ENCODE assay signal across 17 cellular contexts in the genomic region with DNA sequence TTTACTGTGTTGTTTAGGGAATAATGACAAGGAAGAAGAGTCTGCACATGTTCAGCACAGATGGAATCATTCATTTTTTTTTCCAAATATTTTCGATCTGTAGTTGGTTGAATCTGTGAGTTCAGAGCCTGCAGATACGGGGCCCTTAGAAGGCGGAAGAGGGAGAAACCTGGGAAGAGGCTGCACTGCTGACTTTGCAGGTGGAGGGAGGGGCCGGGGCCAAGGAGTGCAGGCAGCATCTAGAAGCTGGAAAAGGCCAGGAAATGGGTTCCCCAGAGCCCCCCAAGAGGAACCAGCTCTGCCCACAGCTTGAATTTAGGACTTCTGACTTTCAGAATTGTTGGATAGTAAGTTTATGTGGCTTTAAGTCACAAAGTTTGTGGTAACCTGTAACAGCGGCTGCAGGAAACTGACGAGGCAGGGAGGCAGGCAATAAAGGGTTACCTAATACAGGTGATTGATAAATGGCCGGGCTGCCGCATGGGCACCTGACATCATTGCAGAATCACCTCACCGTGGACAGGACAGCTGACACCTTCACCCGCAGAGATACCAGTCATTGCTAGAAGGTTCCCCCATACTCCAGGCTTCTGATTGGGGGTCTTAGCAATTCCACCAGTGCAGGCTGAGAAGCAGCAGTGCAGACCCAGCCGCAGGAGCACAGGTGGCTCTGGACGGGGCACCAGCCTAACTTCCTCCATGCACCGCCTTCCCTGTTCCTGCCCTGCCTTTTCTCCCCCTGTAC.
A peak's percentile ranks its signal among the peaks of the same experiment; 100 is the strongest.
DNase-seq lines count a peak whose midpoint lies in the region; FAIRE-seq and TF ChIP-seq lines count a peak whose summit lies in the region.
"Had no signal": no experiment of that assay in that cellular context is flagged by ENCODE, and none has a peak within 500 bp of the region (broad histone marks: within the 10 kb centered on the region; RNA-seq: fewer than 3 reads in every experiment).

No MANE protein-coding gene starts in this region.

- H3K4me2 ChIP-seq in H9 (ENCODE audit: insufficient read depth, insufficient read length, low read length), result no peak overlapping the region
- H3K4me2 ChIP-seq: A549, GM23338 had no signal

- intact Hi-C loops in kidney (cut with DNase I), result no loop called here
- intact Hi-C loops in spleen (cut with DNase I; ENCODE audit: low total_unique reads), result no loop called here

- H3K23me2 ChIP-seq in H9 (ENCODE audit: insufficient read length, low read depth, low read length, poor library complexity, severe bottlenecking), result no peaks in the 10 kb centered on the region

- no peak overlapping the region for H2BK15ac ChIP-seq in H9 (ENCODE audit: low read depth, low read length)

- H3K4me1 ChIP-seq in H9 (ENCODE audit: insufficient read depth, low read length), result no peaks in the 10 kb centered on the region
- no peaks in the 10 kb centered on the region for H3K4me1 ChIP-seq in Peyer's patch
- H3K4me1 ChIP-seq in kidney (ENCODE audit: control insufficient read depth in 1 of 2, insufficient read depth in 1 of 2, low read depth in 1 of 2, low read length in 2 of 2), result no peaks in the 10 kb centered on the region
- H3K4me1 ChIP-seq in spleen, result peaks cover 0 to 2% (median 0%) of the 10 kb centered on the region in 6 donors
- H3K4me1 ChIP-seq: A549, BE2C, HAP-1 had no signal

- H4K8ac ChIP-seq in H9 (replicated peaks; ENCODE audit: insufficient read length, low read depth, low read length), result no peak overlapping the region

- no peak overlapping the region for H3K14ac ChIP-seq in H9 (ENCODE audit: insufficient read depth, low read length)

- H3T11ph ChIP-seq in H9 (ENCODE audit: low read length), result no peak overlapping the region

- H3K27me3 Mint-ChIP-seq in H9 (ENCODE audit: low read depth), result no peaks in the 10 kb centered on the region; the same call in 1 of the 2 replicates
- peaks cover 9% of the 10 kb centered on the region for H3K27me3 Mint-ChIP-seq in activated T-cell treated with anti-CD3 and anti-CD28 coated beads, Interleukin-2, amount 50 U/mL, for 24 hours

- no peaks in the 10 kb centered on the region for H3K9me3 ChIP-seq in H9 (ENCODE audit: control insufficient read depth, low read depth, low read length)
- no peaks in the 10 kb centered on the region for H3K9me3 ChIP-seq in Peyer's patch
- no peaks in the 10 kb centered on the region for H3K9me3 ChIP-seq in kidney (ENCODE audit: control insufficient read depth in 1 of 2, low read length in 2 of 2)
- no peaks in the 10 kb centered on the region for H3K9me3 ChIP-seq in spleen
- H3K9me3 ChIP-seq: A549, BE2C, HAP-1 had no signal

- H3K27ac ChIP-seq in H9 (ENCODE audit: insufficient read length, low read depth, low read length) (no peak overlapping the region), Peyer's patch (no peak overlapping the region), kidney (ENCODE audit: low read depth in 2 of 2, low read length in 2 of 2) (no peak overlapping the region), spleen (no peak overlapping the region)
- H3K27ac ChIP-seq: A549, C4-2B had no signal

- H3K9me3 Mint-ChIP-seq in H9, result no peaks in the 10 kb centered on the region
- no peaks in the 10 kb centered on the region for H3K9me3 Mint-ChIP-seq in activated T-cell treated with anti-CD3 and anti-CD28 coated beads, Interleukin-2, amount 50 U/mL, for 24 hours
- H3K9me3 Mint-ChIP-seq: CD4-positive, alpha-beta memory T cell; GM23338 had no signal

- no peak overlapping the region for H4K5ac ChIP-seq in H9 (ENCODE audit: insufficient read length, low read depth, low read length)

- no peak overlapping the region for H2BK12ac ChIP-seq in H9 (ENCODE audit: insufficient read length, low read depth, low read length)

- H3K23ac ChIP-seq in H9 (ENCODE audit: insufficient read length, low read depth, low read length), result no peak overlapping the region

- H3K18ac ChIP-seq in H9 (ENCODE audit: insufficient read length, low read depth, low read length), result no peak overlapping the region

- H3K9ac ChIP-seq in H9 (ENCODE audit: extremely low read depth, insufficient read length, low read length), result no peak overlapping the region
- no peak overlapping the region for H3K9ac ChIP-seq in kidney (ENCODE audit: low read length in 2 of 2)

- no peak overlapping the region for H3K56ac ChIP-seq in H9 (ENCODE audit: insufficient read length, low read depth, low read length)

- no peak for FAIRE-seq in kidney (lab: Jason Lieb, UNC)
- FAIRE-seq: A549, G401.6, GM12891 had no signal

- no peak overlapping the region for H4K91ac ChIP-seq in H9 (ENCODE audit: insufficient read length, low read depth, low read length)

- H3K27ac Mint-ChIP-seq in H9, result no peak overlapping the region
- H3K27ac Mint-ChIP-seq in activated T-cell treated with anti-CD3 and anti-CD28 coated beads, Interleukin-2, amount 50 U/mL, for 24 hours, result no peak overlapping the region
- H3K27ac Mint-ChIP-seq: CD4-positive, alpha-beta memory T cell; GM23338 had no signal

- H3K4me3 ChIP-seq in Peyer's patch, result no peak overlapping the region
- H3K4me3 ChIP-seq in kidney (ENCODE audit: low read length in 2 of 2), result no peak overlapping the region
- no peak overlapping the region for H3K4me3 ChIP-seq in spleen
- H3K4me3 ChIP-seq: A549, GM23338, HAP-1 had no signal

- H2BK120ac ChIP-seq in H9 (ENCODE audit: low read depth, low read length, poor library complexity, severe bottlenecking), result no peak overlapping the region

- no peaks in the 10 kb centered on the region for H3K79me1 ChIP-seq in H9 (ENCODE audit: insufficient read depth, low read depth, low read length, poor library complexity, severe bottlenecking)

- WGBS in H9 (ENCODE audit: extremely low coverage, insufficient read length, low lambda C conversion rate), result no CpG with 5 or more reads among the region's 13 CpGs
- WGBS in spleen, 5 donors, result 50 to 57% (median 54%) methylated on average over 12 to 13 of the region's 13 CpGs

- no peak overlapping the region for H2AFZ ChIP-seq in H9 (ENCODE audit: low read length)
- H2AFZ ChIP-seq: GM23338 had no signal

- H3K4ac ChIP-seq in H9 (ENCODE audit: low read depth, low read length), result no peak overlapping the region

- H2BK5ac ChIP-seq in H9 (ENCODE audit: insufficient read length, low read length), result no peak overlapping the region

- no peak overlapping the region for H2AK5ac ChIP-seq in H9 (ENCODE audit: insufficient read length, low read length)

- H3K4me3 Mint-ChIP-seq in H9, result no peak overlapping the region
- H3K4me3 Mint-ChIP-seq in activated T-cell treated with anti-CD3 and anti-CD28 coated beads, Interleukin-2, amount 50 U/mL, for 24 hours, result no peak overlapping the region
- H3K4me3 Mint-ChIP-seq: CD4-positive, alpha-beta memory T cell; GM23338 had no signal

- H3K36me3 ChIP-seq in Peyer's patch (no peaks in the 10 kb centered on the region), kidney (ENCODE audit: control insufficient read depth in 1 of 2, insufficient read depth in 2 of 2, low read length in 2 of 2) (no peaks in the 10 kb centered on the region), spleen (no peaks in the 10 kb centered on the region)
- H3K36me3 ChIP-seq: BE2C, HAP-1 had no signal

- no peaks in the 10 kb centered on the region for H3K36me3 Mint-ChIP-seq in H9 (ENCODE audit: insufficient read depth in 1 of 3, low read depth in 3 of 3)
- no peaks in the 10 kb centered on the region for H3K36me3 Mint-ChIP-seq in activated T-cell treated with anti-CD3 and anti-CD28 coated beads, Interleukin-2, amount 50 U/mL, for 24 hours (ENCODE audit: low read depth)
- H3K36me3 Mint-ChIP-seq: CD4-positive, alpha-beta memory T cell had no signal

- H2BK20ac ChIP-seq in H9 (ENCODE audit: low read depth, low read length, poor library complexity, severe bottlenecking), result no peak overlapping the region

- TF ChIP-seq POLR2A in Peyer's patch (IDR thresholded peaks at IDR 0.05), result no peak
- TF ChIP-seq POLR2A in spleen (IDR thresholded peaks at IDR 0.05), result no peak

- TF ChIP-seq CTCF in H9 (conservative IDR thresholded peaks at IDR 0.05) (no peak), Peyer's patch (IDR thresholded peaks at IDR 0.05) (no peak), kidney (IDR thresholded peaks at IDR 0.05; ENCODE audit: borderline replicate concordance, extremely low read depth, insufficient read depth) (no peak), spleen (IDR thresholded peaks at IDR 0.05 in 8 of 11, conservative IDR thresholded peaks at IDR 0.05 in 3 of 11) (no peak)

- H3K27me3 ChIP-seq in H9 (ENCODE audit: insufficient read depth, low read length) (no peaks in the 10 kb centered on the region), Peyer's patch (no peaks in the 10 kb centered on the region), spleen (replicated peaks in 1 of 7) (peaks cover 0 to 60% (median 0%) of the 10 kb centered on the region in 7 donors)
- H3K27me3 ChIP-seq: BE2C had no signal

- H3K79me2 ChIP-seq in H9 (ENCODE audit: insufficient read depth, low read length), result no peaks in the 10 kb centered on the region

- H3K4me1 Mint-ChIP-seq in H9, result peaks cover 2 to 10% of the 10 kb centered on the region in 2 experiments
- H3K4me1 Mint-ChIP-seq in activated T-cell treated with anti-CD3 and anti-CD28 coated beads, Interleukin-2, amount 50 U/mL, for 24 hours (ENCODE audit: low read depth), result no peaks in the 10 kb centered on the region
- H3K4me1 Mint-ChIP-seq: CD4-positive, alpha-beta memory T cell; GM23338 had no signal

- peaks cover 2% of the 10 kb centered on the region for H4K20me1 ChIP-seq in H9 (ENCODE audit: control insufficient read depth, insufficient read depth, insufficient read length)

- peak; percentile 18 for DNase-seq in H9
- peak in 2 of 3 donors; percentile 21 to 38 for DNase-seq in Peyer's patch
- peak; percentile 34 for DNase-seq in kidney
- DNase-seq in spleen, result peak; percentile 19
- no peak for DNase-seq in activated T-cell treated with anti-CD3 and anti-CD28 coated beads, Interleukin-2, amount 50 U/mL, for 24 hours
- DNase-seq in NCI-H2029 treated with DMSO at 0.1 percent for 48 hours (lab: John Stamatoyannopoulos, UW), result no peak
- no peak for DNase-seq in globus pallidus (ENCODE audit: low spot score)
- DNase-seq: BE2C; CD4-positive, alpha-beta memory T cell; DMS79 treated with DMSO at 0.1 percent for 48 hours; EL had no signal

Comparison
In these comparisons a context has a peak if more than half of its experiments do, and no peak if none do; other contexts are left out.
1. DNase-seq: peak in H9 (single experiment), Peyer's patch (2 of 3), kidney (single experiment) and spleen (single experiment); none in activated T-cell treated with anti-CD3 and anti-CD28 coated beads, Interleukin-2, amount 50 U/mL, for 24 hours (single experiment), NCI-H2029 treated with DMSO at 0.1 percent for 48 hours (single experiment) and globus pallidus (single experiment).